Comparison of ENCODE assay signal across 1 cellular context in genomic region chr4:129095811-129096454, GRCh38.
A peak's percentile ranks its signal among the peaks of the same experiment; 100 is the strongest.
TF ChIP-seq lines count a peak whose summit lies in the region.

TSS of gene C4orf33 (plus strand) at chr4:129096152. CDS start at chr4:129102611, 6,459 bp downstream.

TF ChIP-seq in GM12878, 131 proteins besides CTCF, POLR2A, EP300 and RAD21 (continued from another document and continues in another):
- TF ChIP-seq CEBPZ (IDR thresholded peaks at IDR 0.05; ENCODE audit: low read depth, low read length) (no peak), TCF3 (IDR thresholded peaks at IDR 0.05; ENCODE audit: borderline replicate concordance, insufficient read depth, low read depth, low read length) (no peak), KAT2A (conservative IDR thresholded peaks at IDR 0.05; ENCODE audit: control insufficient read depth, low read depth, low read length) (no peak), ATF3 (IDR thresholded peaks at IDR 0.05; ENCODE audit: borderline replicate concordance, extremely low read depth, low read depth, low read length) (no peak), ZNF622 (IDR thresholded peaks at IDR 0.05) (no peak), ATF2 (IDR thresholded peaks at IDR 0.05; ENCODE audit: low read length) (no peak), KLF5 (IDR thresholded peaks at IDR 0.05; ENCODE audit: partially characterized antibody) (no peak), SIX5 (IDR thresholded peaks at IDR 0.05; ENCODE audit: low read depth, low read length, severe bottlenecking) (no peak), IRF5 (IDR thresholded peaks at IDR 0.05; ENCODE audit: borderline replicate concordance) (no peak), E2F8 (IDR thresholded peaks at IDR 0.05; ENCODE audit: low read depth, partially characterized antibody) (no peak), MTA3 (IDR thresholded peaks at IDR 0.05; ENCODE audit: borderline replicate concordance, low read length) (no peak), SMAD1 (IDR thresholded peaks at IDR 0.05; ENCODE audit: low read depth, partially characterized antibody) (peak; percentile 62), CBFB (IDR thresholded peaks at IDR 0.05; ENCODE audit: low read depth) (no peak), RAD51 (IDR thresholded peaks at IDR 0.05) (peak; percentile 23; the same call in 1 of the 2 replicates), MYB (IDR thresholded peaks at IDR 0.05; ENCODE audit: borderline replicate concordance, low read depth, low read length) (no peak), TARDBP (IDR thresholded peaks at IDR 0.05; ENCODE audit: borderline replicate concordance) (no peak), RCOR1 (conservative IDR thresholded peaks at IDR 0.05; ENCODE audit: low read depth, low read length) (no peak), HDGF (IDR thresholded peaks at IDR 0.05) (peak; percentile 64; the same call in 1 of the 2 replicates), E2F4 (IDR thresholded peaks at IDR 0.05; ENCODE audit: low read depth, low read length) (no peak), BCL11A (IDR thresholded peaks at IDR 0.05; ENCODE audit: low read depth, low read length) (no peak), GABPA (IDR thresholded peaks at IDR 0.05; ENCODE audit: low read depth) (no peak), WRNIP1 (IDR thresholded peaks at IDR 0.05; ENCODE audit: borderline replicate concordance, low read depth, low read length) (no peak), PAX5 (IDR thresholded peaks at IDR 0.05; ENCODE audit: borderline replicate concordance, low read depth, low read length) (no peak), MLLT1 (IDR thresholded peaks at IDR 0.05) (peak; percentile 63), HDAC6 (IDR thresholded peaks at IDR 0.05; ENCODE audit: unreplicated experiment) (no peak), TAF1 (IDR thresholded peaks at IDR 0.05; ENCODE audit: borderline replicate concordance, low read depth, low read length) (peak; percentile 45; the same call in 1 of the 2 replicates), NBN (IDR thresholded peaks at IDR 0.05) (peak; percentile 86), MEF2A (IDR thresholded peaks at IDR 0.05; ENCODE audit: insufficient read depth, low read depth, low read length) (no peak), DPF2 (IDR thresholded peaks at IDR 0.05) (no peak), CUX1 (IDR thresholded peaks at IDR 0.05; ENCODE audit: insufficient replicate concordance, low read depth, low read length) (no peak), RFX5 (IDR thresholded peaks at IDR 0.05; ENCODE audit: low read depth, low read length) (no peak), ZNF24 (IDR thresholded peaks at IDR 0.05) (no peak), TCF12 (IDR thresholded peaks at IDR 0.05; ENCODE audit: low read depth, low read length) (no peak), PRDM15 (CRISPR knock-in tag; IDR thresholded peaks at IDR 0.05) (no peak)
